ENCODE assay signal across 16 cellular contexts in the genomic region with DNA sequence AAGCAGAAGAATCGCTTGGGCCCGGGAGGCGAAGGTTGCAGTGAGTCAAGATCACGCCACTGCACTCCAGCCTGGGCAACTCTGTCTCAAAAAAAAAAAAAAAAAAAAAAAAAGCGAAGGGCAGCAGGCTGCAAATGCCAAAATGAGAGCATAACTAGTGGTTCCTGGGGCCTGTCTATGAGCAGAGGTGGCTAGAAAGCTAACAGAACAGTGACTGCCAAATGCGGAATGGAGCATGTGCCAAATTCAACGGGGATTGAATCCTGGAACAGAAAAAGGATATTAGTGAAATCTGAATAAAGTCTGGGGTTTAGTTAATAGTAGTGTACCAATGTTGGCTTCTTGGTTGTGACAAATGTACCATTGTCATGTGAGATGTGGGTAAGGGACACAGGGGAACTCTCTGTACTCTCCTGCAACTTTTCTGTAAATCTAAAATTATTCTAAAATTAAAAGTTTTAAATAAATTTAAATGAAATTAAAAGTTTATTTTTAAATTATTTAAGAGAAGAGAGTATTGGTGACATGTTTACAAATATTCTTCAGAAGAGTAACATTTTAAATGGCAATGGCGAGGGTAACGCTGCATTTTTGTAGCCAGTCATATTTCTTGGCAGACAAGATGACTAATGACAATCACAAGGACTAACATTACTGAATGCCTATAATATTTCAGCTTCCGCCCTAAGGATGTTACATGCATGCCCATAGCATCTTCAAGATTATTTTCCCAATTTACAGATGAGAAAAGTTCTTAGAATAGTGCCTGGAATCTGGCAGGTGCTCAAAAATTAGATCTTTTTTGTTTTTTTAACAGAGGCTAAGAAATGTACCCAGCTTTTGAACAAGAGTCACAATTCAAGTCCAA. TPM values are rescaled to one million over a fixed set of nuclear protein-coding genes. Genes with fewer than 3 reads are reported as not detected.
A peak's percentile ranks its signal among the peaks of the same experiment; 100 is the strongest.
DNase-seq lines count a peak whose midpoint lies in the region; ATAC-seq and TF ChIP-seq lines count a peak whose summit lies in the region.
"Had no signal": no experiment of that assay in that cellular context is flagged by ENCODE, and none has a peak within 500 bp of the region (broad histone marks: within the 10 kb centered on the region; RNA-seq: fewer than 3 reads in every experiment).

No MANE protein-coding gene starts in this region.

- TF ChIP-seq EP300 in stomach (IDR thresholded peaks at IDR 0.05) = no peak

- H3K4me1 ChIP-seq in right atrium auricular region = no peaks in the 10 kb centered on the region
- H3K4me1 ChIP-seq in stomach = no peaks in the 10 kb centered on the region

- no peak for DNase-seq in Right ventricle myocardium superior
- DNase-seq in right atrium auricular region (ENCODE audit: low spot score) = no peak
- DNase-seq in epithelial cell of esophagus (ENCODE audit: low read depth) = peak; percentile 14
- peak; percentile 29 for DNase-seq in medulla oblongata (ENCODE audit: extremely low spot score)
- DNase-seq in NCI-H1048 (lab: John Stamatoyannopoulos, UW) = no peak
- no peak for DNase-seq in stomach
- DNase-seq in UCSD-AML1 (lab: John Stamatoyannopoulos, UW; ENCODE audit: unreplicated experiment) = no peak
- DNase-seq: DMS 273 treated with DMSO at 0.1 percent for 48 hours, H7, Karpas-422, MG63, NCI-H1105, NCI-H1694, NCI-H345 had no signal

- H3K9me3 ChIP-seq in right atrium auricular region (no peaks in the 10 kb centered on the region), stomach (no peaks in the 10 kb centered on the region)
- H3K9me3 ChIP-seq: MG63 had no signal

- H3K27me3 ChIP-seq in right atrium auricular region = no peaks in the 10 kb centered on the region
- no peaks in the 10 kb centered on the region for H3K27me3 ChIP-seq in stomach
- H3K27me3 ChIP-seq: MG63 had no signal

- H3K36me3 ChIP-seq in right atrium auricular region (no peaks in the 10 kb centered on the region), stomach (no peaks in the 10 kb centered on the region)
- H3K36me3 ChIP-seq: MG63 had no signal

- no peak for TF ChIP-seq CTCF in right atrium auricular region (IDR thresholded peaks at IDR 0.05)
- TF ChIP-seq CTCF in epithelial cell of esophagus (IDR thresholded peaks at IDR 0.05; ENCODE audit: insufficient read depth, low read depth, low read length, missing control alignments) = no peak
- no peak for TF ChIP-seq CTCF in stomach (IDR thresholded peaks at IDR 0.05)

- intact Hi-C loops in Right ventricle myocardium superior (cut with DNase I) (no loop called here), stomach (cut with DNase I; ENCODE audit: low total_unique reads) (no loop called here)

- no peak for TF ChIP-seq POLR2A in stomach (IDR thresholded peaks at IDR 0.05)

- peak; percentile 71 for ATAC-seq in Right ventricle myocardium superior (ENCODE audit: poor library complexity)
- ATAC-seq in HG03439 (IDR thresholded peaks at IDR 0.05; ENCODE audit: unreplicated experiment) = no peak

- 79 to 95% (median 86%) methylated on average over 9 to 10 of the region's 10 CpGs for WGBS in stomach, 5 donors

- no peak overlapping the region for H3K4me3 ChIP-seq in right atrium auricular region
- H3K4me3 ChIP-seq in epithelial cell of esophagus (ENCODE audit: low read length) = no peak overlapping the region
- no peak overlapping the region for H3K4me3 ChIP-seq in stomach
- H3K4me3 ChIP-seq: MG63, SK-N-MC had no signal

- H3K27ac ChIP-seq in right atrium auricular region (no peak overlapping the region), stomach (no peak overlapping the region)
- H3K27ac ChIP-seq: SK-N-MC had no signal

RNA-seq across cellular contexts. Expression of a gene that starts 28.9 kb away (rescaled TPM):
- 410 TPM for total RNA-seq in Right ventricle myocardium superior
- total RNA-seq in right atrium auricular region = 100 to 1,000 TPM; 103 to 158 TPM
- total RNA-seq in stomach = 10 to 100 TPM; 19.8 to 77.7 (median 38.8) TPM
- polyA plus RNA-seq in stomach = 10 to 100 TPM; 17.5 to 28.0 (median 23.5) TPM

Comparison
In these comparisons a context has a peak if more than half of its experiments do, and no peak if none do; other contexts are left out.
1. DNase-seq: peak in epithelial cell of esophagus (single experiment) and medulla oblongata (single experiment); none in Right ventricle myocardium superior (single experiment), right atrium auricular region (single experiment), NCI-H1048 (single experiment), stomach (single experiment) and UCSD-AML1 (single experiment).